ENCODE assay signal across 8 cellular contexts in genomic region chr5:81971086-81971693, GRCh38. TPM values are rescaled to one million over a fixed set of nuclear protein-coding genes. Genes with fewer than 3 reads are reported as not detected.
DNase-seq lines count a peak whose midpoint lies in the region; ATAC-seq, FAIRE-seq and TF ChIP-seq lines count a peak whose summit lies in the region.

No MANE protein-coding gene starts in this region.

- 2 to 3% methylated on average over 10 of the region's 10 CpGs for WGBS in gastroesophageal sphincter (ENCODE audit: low coverage in 1 of 2), 2 donors

- H3K9me3 Mint-ChIP-seq in activated CD8-positive, alpha-beta T cell treated with anti-CD3 and anti-CD28 coated beads, Interleukin-2, amount 10 ng/mL, durations not matched to agents 7 days and 5 days (ENCODE audit: insufficient read depth) = no peaks in the 10 kb centered on the region

- CTCF ChIA-PET in activated CD8-positive, alpha-beta T cell treated with anti-CD3 and anti-CD28 coated beads, Interleukin-2, amount 10 ng/mL, durations not matched to agents 7 days and 5 days (lab: Charles Lee) = interaction anchor here (1.0 kb wide), 1 partner anchor 115 kb away, joined by 5 read pairs; no protein-coding TSS in a partner anchor

- H3K27me3 Mint-ChIP-seq in activated CD8-positive, alpha-beta T cell treated with anti-CD3 and anti-CD28 coated beads, Interleukin-2, amount 10 ng/mL, durations not matched to agents 7 days and 5 days (ENCODE audit: low read depth) = no peaks in the 10 kb centered on the region

- H3K4me3 ChIP-seq in GM06990 (replicated peaks; ENCODE audit: low read depth, low read length) = peak overlapping the region; percentile 85
- H3K4me3 ChIP-seq in MG63 = peak overlapping the region; percentile 69
- H3K4me3 ChIP-seq in gastroesophageal sphincter = peak overlapping the region; percentile 49 to 75

- peaks cover 31% of the 10 kb centered on the region for H3K4me1 Mint-ChIP-seq in activated CD8-positive, alpha-beta T cell treated with anti-CD3 and anti-CD28 coated beads, Interleukin-2, amount 10 ng/mL, durations not matched to agents 7 days and 5 days (ENCODE audit: low read depth)

- peak; percentile 23 for FAIRE-seq in A204.1 (lab: Jason Lieb, UNC)

- H3K4me1 ChIP-seq in gastroesophageal sphincter = peaks cover 0 to 22% (median 0%) of the 10 kb centered on the region in 3 donors

- no peak for TF ChIP-seq EP300 in gastroesophageal sphincter (IDR thresholded peaks at IDR 0.05)

- H3K36me3 ChIP-seq in GM06990 (ENCODE audit: control insufficient read depth, insufficient read depth, low read length) (no peaks in the 10 kb centered on the region), MG63 (no peaks in the 10 kb centered on the region), gastroesophageal sphincter (peaks cover 0 to 2% of the 10 kb centered on the region in 2 donors)

- no peaks in the 10 kb centered on the region for H3K9me3 ChIP-seq in MG63
- H3K9me3 ChIP-seq in gastroesophageal sphincter = no peaks in the 10 kb centered on the region

- H3K4me3 Mint-ChIP-seq in activated CD8-positive, alpha-beta T cell treated with anti-CD3 and anti-CD28 coated beads, Interleukin-2, amount 10 ng/mL, durations not matched to agents 7 days and 5 days = peak overlapping the region; percentile 93

- H3K27ac Mint-ChIP-seq in activated CD8-positive, alpha-beta T cell treated with anti-CD3 and anti-CD28 coated beads, Interleukin-2, amount 10 ng/mL, durations not matched to agents 7 days and 5 days = peak overlapping the region; percentile 97

- DNase-seq in GM06990 (ENCODE audit: extremely low read depth, insufficient read length) = peak; percentile 29
- DNase-seq in MG63 = no peak
- DNase-seq in activated CD8-positive, alpha-beta T cell treated with anti-CD3 and anti-CD28 coated beads, Interleukin-2, amount 10 ng/mL, durations not matched to agents 7 days and 5 days = peak; percentile 32
- peak; percentile 64 for DNase-seq in pons (ENCODE audit: low spot score)
- no peak for DNase-seq in NCI-H446 treated with DMSO at 0.1 percent for 48 hours (lab: John Stamatoyannopoulos, UW)
- no peak for DNase-seq in NCI-H2107 (lab: John Stamatoyannopoulos, UW)

- H3K27me3 ChIP-seq in GM06990 (replicated peaks; ENCODE audit: control insufficient read depth, insufficient read depth, low read length) (no peaks in the 10 kb centered on the region), MG63 (no peaks in the 10 kb centered on the region), gastroesophageal sphincter (no peaks in the 10 kb centered on the region)

- TF ChIP-seq CTCF in GM06990 (IDR thresholded peaks at IDR 0.05; ENCODE audit: insufficient read depth, low read length, poor library complexity, severe bottlenecking) (no peak), gastroesophageal sphincter (IDR thresholded peaks at IDR 0.05) (no peak)

- no peak for TF ChIP-seq POLR2A in gastroesophageal sphincter (IDR thresholded peaks at IDR 0.05)

- POLR2A ChIA-PET in activated CD8-positive, alpha-beta T cell treated with anti-CD3 and anti-CD28 coated beads, Interleukin-2, amount 10 ng/mL, durations not matched to agents 7 days and 5 days (lab: Charles Lee) = interaction anchor here (0.6 to 2.1 kb wide), 5 partner anchors 74 to 876 kb away, joined by 3 to 20 read pairs (median 4); partner anchors contain the start of gene SSBP2

- H3K27ac ChIP-seq in gastroesophageal sphincter = peak overlapping the region; percentile 85 to 99 (median 93)

- H3K36me3 Mint-ChIP-seq in activated CD8-positive, alpha-beta T cell treated with anti-CD3 and anti-CD28 coated beads, Interleukin-2, amount 10 ng/mL, durations not matched to agents 7 days and 5 days (ENCODE audit: low read depth) = peaks cover 3% of the 10 kb centered on the region

- peak; percentile 22 for ATAC-seq in activated CD8-positive, alpha-beta T cell treated with anti-CD3 and anti-CD28 coated beads, Interleukin-2, amount 10 ng/mL, durations not matched to agents 7 days and 5 days
- ATAC-seq in gastroesophageal sphincter = no peak

RNA-seq across cellular contexts. Expression of gene ATG10, which starts 0.6 kb away (rescaled TPM):
- 3.1 and 5.9 TPM in 2 replicates for total RNA-seq in MG63 (2014; rRNA removed; shearing (Covaris generic); ENCODE audit: low replicate concordance)
- 10 to 100 TPM in 1 of 2 experiments, 1 to 10 TPM in 1; 9.5 to 11.5 TPM for total RNA-seq in activated CD8-positive, alpha-beta T cell treated with anti-CD3 and anti-CD28 coated beads, Interleukin-2, amount 10 ng/mL, durations not matched to agents 7 days and 5 days
- total RNA-seq in gastroesophageal sphincter = 10 to 100 TPM in 2 of 4 donors, 1 to 10 TPM in 2; 6.0 to 16.4 (median 10.2) TPM

Comparison
In these comparisons a context has a peak if more than half of its experiments do, and no peak if none do; other contexts are left out.
1. DNase-seq: peak in GM06990 (single experiment), activated CD8-positive, alpha-beta T cell treated with anti-CD3 and anti-CD28 coated beads, Interleukin-2, amount 10 ng/mL, durations not matched to agents 7 days and 5 days (single experiment) and pons (single experiment); none in MG63 (single experiment), NCI-H446 treated with DMSO at 0.1 percent for 48 hours (single experiment) and NCI-H2107 (single experiment).
2. Peak in every context shown above with its lines, with median percentiles within 50 percentile points of each other: H3K4me3 ChIP-seq.